Comparison of ENCODE assay signal across 7 cellular contexts in genomic region chrX:49072712-49073095, GRCh38. TPM values are rescaled to one million over a fixed set of nuclear protein-coding genes. Genes with fewer than 3 reads are reported as not detected.
A peak's percentile ranks its signal among the peaks of the same experiment; 100 is the strongest.
DNase-seq lines count a peak whose midpoint lies in the region; ATAC-seq and TF ChIP-seq lines count a peak whose summit lies in the region.
"Had no signal": no experiment of that assay in that cellular context is flagged by ENCODE, and none has a peak within 500 bp of the region (broad histone marks: within the 10 kb centered on the region; RNA-seq: fewer than 3 reads in every experiment).

No MANE protein-coding gene starts in this region.

- no peak overlapping the region for H3K27ac Mint-ChIP-seq in type B pancreatic cell

- no peak for TF ChIP-seq POLR2A in heart left ventricle (IDR thresholded peaks at IDR 0.05)

- no peaks in the 10 kb centered on the region for H3K4me1 Mint-ChIP-seq in type B pancreatic cell (ENCODE audit: unreplicated experiment)

- H3K4me3 Mint-ChIP-seq in type B pancreatic cell = peak overlapping the region; percentile 86

- H3K4me3 ChIP-seq in heart left ventricle (peak overlapping the region; percentile 5 to 90 (median 63)), fibroblast of the aortic adventitia (ENCODE audit: low read depth, low read length) (peak overlapping the region; percentile 76)

- H3K27ac ChIP-seq in heart left ventricle (peak overlapping the region in 5 of 12 donors; percentile 13 to 84 (median 55)), foreskin keratinocyte (no peak overlapping the region)

- H3K9me3 Mint-ChIP-seq in type B pancreatic cell = no peaks in the 10 kb centered on the region

- DNase-seq in heart left ventricle = no peak
- no peak for DNase-seq in cardiac septum (ENCODE audit: low spot score)
- DNase-seq in fibroblast of the aortic adventitia (ENCODE audit: low read depth) = no peak
- no peak for DNase-seq in type B pancreatic cell (ENCODE audit: extremely low spot score, unreplicated experiment)
- DNase-seq in foreskin keratinocyte = no peak
- no peak for DNase-seq in activated effector memory CD4-positive, alpha-beta T cell treated with Interleukin-2 at 50 U/mL for 16 hours
- DNase-seq: SW 1271 had no signal

- H3K36me3 ChIP-seq in heart left ventricle = peaks cover 0 to 25% (median 7%) of the 10 kb centered on the region in 9 donors

- no peak for TF ChIP-seq CTCF in heart left ventricle (IDR thresholded peaks at IDR 0.05)
- TF ChIP-seq CTCF in fibroblast of the aortic adventitia (IDR thresholded peaks at IDR 0.05; ENCODE audit: insufficient read depth, low read length) = no peak
- TF ChIP-seq CTCF in type B pancreatic cell (conservative IDR thresholded peaks at IDR 0.05) = no peak
- TF ChIP-seq CTCF in foreskin keratinocyte (conservative IDR thresholded peaks at IDR 0.05) = no peak

- intact Hi-C loops in heart left ventricle (cut with DNase I) = loop anchor here in 1 of 10 donors (10.0 kb wide), 1 partner anchor 468 kb away; no protein-coding TSS in a partner anchor
- intact Hi-C loops in cardiac septum (cut with DNase I) = no loop called here

- 25 to 61% (median 42%) methylated on average over 10 of the region's 10 CpGs for WGBS in heart left ventricle, 4 donors

- ATAC-seq in heart left ventricle = no peak
- ATAC-seq in foreskin keratinocyte = no peak

- no peaks in the 10 kb centered on the region for H3K36me3 Mint-ChIP-seq in type B pancreatic cell

- H3K27me3 Mint-ChIP-seq in type B pancreatic cell = no peaks in the 10 kb centered on the region

- H3K4me1 ChIP-seq in heart left ventricle (peaks cover 0 to 18% (median 4%) of the 10 kb centered on the region in 12 donors), foreskin keratinocyte (no peaks in the 10 kb centered on the region)

- H3K27me3 ChIP-seq in heart left ventricle (no peaks in the 10 kb centered on the region), foreskin keratinocyte (no peaks in the 10 kb centered on the region)

- H3K9me3 ChIP-seq in heart left ventricle = no peaks in the 10 kb centered on the region

RNA-seq across cellular contexts. Expression of gene PRAF2, which starts 1.1 kb away (rescaled TPM):
- 10 to 100 TPM in 5 of 9 donors, 1 to 10 TPM in 4; 8.0 to 24.0 (median 10.9) TPM for total RNA-seq in heart left ventricle
- 10 to 100 TPM; 18.7 to 20.7 TPM for polyA plus RNA-seq in heart left ventricle
- 14.8 TPM for total RNA-seq in cardiac septum
- total RNA-seq in fibroblast of the aortic adventitia (ENCODE audit: low replicate concordance) = 2.6 and 17.8 TPM in 2 replicates
- 10.0 and 29.7 TPM in 2 replicates for total RNA-seq in type B pancreatic cell (ENCODE audit: low replicate concordance)
- 11.6 and 11.9 TPM in 2 replicates for total RNA-seq in foreskin keratinocyte
- polyA plus RNA-seq in foreskin keratinocyte = 31.6 and 31.8 TPM in 2 replicates

RNA-seq across cellular contexts. Expression of gene WDR45, which starts 7.0 kb away (rescaled TPM):
- total RNA-seq in heart left ventricle (10 to 100 TPM; 49.2 to 98.5 (median 68.5) TPM), cardiac septum (68.1 TPM), fibroblast of the aortic adventitia (ENCODE audit: low replicate concordance) (66.5 and 73.9 TPM in 2 replicates), type B pancreatic cell (ENCODE audit: low replicate concordance) (45.5 and 53.3 TPM in 2 replicates), foreskin keratinocyte (25.7 and 38.8 TPM in 2 replicates)
- polyA plus RNA-seq in heart left ventricle (10 to 100 TPM; 65.1 to 89.9 TPM), foreskin keratinocyte (27.0 and 41.0 TPM in 2 replicates)

RNA-seq across cellular contexts. Expression of gene CCDC120, which starts 13.9 kb away (rescaled TPM):
- total RNA-seq in heart left ventricle = 1 to 10 TPM in 6 of 9 donors, under 1 TPM in 3; 0.48 to 3.3 (median 1.1) TPM
- polyA plus RNA-seq in heart left ventricle = under 1 TPM; 0.95 to 0.97 TPM
- total RNA-seq in cardiac septum = 1.7 TPM
- total RNA-seq in fibroblast of the aortic adventitia (ENCODE audit: low replicate concordance) = 0.90 and 1.2 TPM in 2 replicates
- 25.3 and 48.6 TPM in 2 replicates for total RNA-seq in type B pancreatic cell (ENCODE audit: low replicate concordance)
- 5.9 and 8.0 TPM in 2 replicates for total RNA-seq in foreskin keratinocyte
- polyA plus RNA-seq in foreskin keratinocyte = 7.3 and 7.8 TPM in 2 replicates

RNA-seq across cellular contexts. Expression of gene TFE3, which starts 29.5 kb away (rescaled TPM):
- total RNA-seq in heart left ventricle (10 to 100 TPM; 14.9 to 61.2 (median 23.6) TPM), cardiac septum (21.9 TPM), fibroblast of the aortic adventitia (ENCODE audit: low replicate concordance) (18.9 and 50.5 TPM in 2 replicates), type B pancreatic cell (ENCODE audit: low replicate concordance) (29.6 and 53.9 TPM in 2 replicates), foreskin keratinocyte (41.4 and 41.9 TPM in 2 replicates)
- polyA plus RNA-seq in heart left ventricle (10 to 100 TPM; 12.1 to 57.8 TPM), foreskin keratinocyte (38.3 and 38.8 TPM in 2 replicates)

RNA-seq across cellular contexts. Expression of gene GPKOW, which starts 50.8 kb away (rescaled TPM):
- total RNA-seq in heart left ventricle (10 to 100 TPM; 17.5 to 30.9 (median 19.4) TPM), cardiac septum (18.7 TPM), fibroblast of the aortic adventitia (ENCODE audit: low replicate concordance) (12.5 and 18.2 TPM in 2 replicates), type B pancreatic cell (ENCODE audit: low replicate concordance) (16.4 and 17.8 TPM in 2 replicates), foreskin keratinocyte (21.8 and 21.9 TPM in 2 replicates)
- polyA plus RNA-seq in heart left ventricle (10 to 100 TPM in 1 of 2 donors, 1 to 10 TPM in 1; 8.9 to 29.5 TPM), foreskin keratinocyte (24.1 and 24.8 TPM in 2 replicates)
